Comparison of ENCODE assay signal across 19 cellular contexts in the genomic region with DNA sequence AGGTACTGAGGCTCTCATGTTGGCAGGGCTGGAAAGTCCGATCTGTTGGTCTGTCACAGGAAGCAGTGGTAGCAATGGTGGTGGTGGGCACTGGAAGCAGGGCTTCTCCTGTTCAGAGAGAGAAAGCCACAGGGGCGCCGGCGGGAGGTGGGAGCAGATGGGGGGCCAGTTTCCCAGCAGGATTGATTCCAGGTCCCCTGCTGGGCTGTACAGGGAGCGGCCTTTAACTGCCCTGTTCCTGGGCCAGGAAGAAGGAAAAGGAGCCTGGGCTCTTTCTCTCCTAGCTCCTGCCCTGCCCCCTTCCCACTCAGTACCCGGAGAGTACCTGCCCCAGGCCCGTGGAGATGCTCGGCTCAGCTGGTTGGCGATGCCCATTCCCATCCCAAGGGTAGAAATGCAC. TPM values are rescaled to one million over a fixed set of nuclear protein-coding genes. Genes with fewer than 3 reads are reported as not detected.
DNase-seq lines count a peak whose midpoint lies in the region; ATAC-seq and TF ChIP-seq lines count a peak whose summit lies in the region.
"Had no signal": no experiment of that assay in that cellular context is flagged by ENCODE, and none has a peak within 500 bp of the region (broad histone marks: within the 10 kb centered on the region; RNA-seq: fewer than 3 reads in every experiment).

No MANE protein-coding gene starts in this region.

- TF ChIP-seq CTCF in HEK293 (tag by site-specific recombination; IDR thresholded peaks at IDR 0.05) (no peak), colonic mucosa (IDR thresholded peaks at IDR 0.05) (no peak), nephron progenitor cell (IDR thresholded peaks at IDR 0.05) (no peak), stomach (IDR thresholded peaks at IDR 0.05) (no peak), right lobe of liver (IDR thresholded peaks at IDR 0.05) (no peak)

- H3K4me3 ChIP-seq in HEK293 (ENCODE audit: low read depth, low read length) = no peak overlapping the region
- no peak overlapping the region for H3K4me3 ChIP-seq in colonic mucosa
- H3K4me3 ChIP-seq in stomach = no peak overlapping the region
- no peak overlapping the region for H3K4me3 ChIP-seq in right lobe of liver
- H3K4me3 ChIP-seq: MG63, SJSA1 had no signal

- H3K4me1 Mint-ChIP-seq in nephron progenitor cell = peaks cover 93% of the 10 kb centered on the region
- H3K4me1 Mint-ChIP-seq in activated T-helper 1 cell treated with anti-CD3 and anti-CD28 coated beads, Interleukin-12 subunit alpha, Interleukin-12 subunit beta, Interleukin-2, Interleukin-4 antibody, amounts not matched to agents 30 ng/mL and 10 ng/mL and 1 ng/mL, durations not matched to agents 14 hours and 24 hours and 36 hours (ENCODE audit: low read depth) = peaks cover 6% of the 10 kb centered on the region

- H3K27me3 Mint-ChIP-seq in nephron progenitor cell (ENCODE audit: low read depth, poor library complexity) = no peaks in the 10 kb centered on the region
- H3K27me3 Mint-ChIP-seq in activated T-helper 1 cell treated with anti-CD3 and anti-CD28 coated beads, Interleukin-12 subunit alpha, Interleukin-12 subunit beta, Interleukin-2, Interleukin-4 antibody, amounts not matched to agents 30 ng/mL and 10 ng/mL and 1 ng/mL, durations not matched to agents 14 hours and 24 hours and 36 hours (ENCODE audit: insufficient read depth) = peaks cover 45% of the 10 kb centered on the region

- CTCF ChIA-PET in HEK293 (lab: Yijun Ruan, JAX) = interaction anchor here (0.6 to 1.2 kb wide), 4 partner anchors 8 to 103 kb away, joined by 3 to 7 read pairs (median 4); no protein-coding TSS in a partner anchor

- TF ChIP-seq EP300 in stomach (IDR thresholded peaks at IDR 0.05) = no peak

- peaks cover 13% of the 10 kb centered on the region for H3K4me1 ChIP-seq in HEK293 (ENCODE audit: control insufficient read depth, insufficient read depth, low read length)
- peaks cover 11% of the 10 kb centered on the region for H3K4me1 ChIP-seq in colonic mucosa
- peaks cover 50 to 64% (median 59%) of the 10 kb centered on the region in 4 donors for H3K4me1 ChIP-seq in stomach
- H3K4me1 ChIP-seq in right lobe of liver = peaks cover 0 to 24% (median 10%) of the 10 kb centered on the region in 4 donors

- H3K36me3 ChIP-seq in HEK293 (ENCODE audit: control insufficient read depth in 2 of 2, insufficient read depth in 1 of 2, low read length in 2 of 2) (no peaks in the 10 kb centered on the region), colonic mucosa (no peaks in the 10 kb centered on the region), stomach (no peaks in the 10 kb centered on the region), right lobe of liver (no peaks in the 10 kb centered on the region)
- H3K36me3 ChIP-seq: BE2C, MG63, SJSA1 had no signal

- DNase-seq in colonic mucosa (peak; percentile 56), nephron progenitor cell (no peak), stomach (no peak), right lobe of liver (no peak), NCI-H526 (lab: John Stamatoyannopoulos, UW) (no peak)
- DNase-seq in activated T-helper 1 cell treated with anti-CD3 and anti-CD28 coated beads, Interleukin-12 subunit alpha, Interleukin-12 subunit beta, Interleukin-2, Interleukin-4 antibody, amounts not matched to agents 30 ng/mL and 10 ng/mL and 1 ng/mL, durations not matched to agents 14 hours and 24 hours and 36 hours (ENCODE audit: low spot score) = no peak
- DNase-seq: BE2C, DMS153, EL, H7, MG63, NCI-H2029 treated with DMSO at 0.1 percent for 48 hours, NCI-H2227 treated with DMSO at 0.1 percent for 48 hours, NCI-H524 treated with DMSO at 0.1 percent for 48 hours had no signal

- H3K9me3 Mint-ChIP-seq in nephron progenitor cell = no peaks in the 10 kb centered on the region
- H3K9me3 Mint-ChIP-seq in activated T-helper 1 cell treated with anti-CD3 and anti-CD28 coated beads, Interleukin-12 subunit alpha, Interleukin-12 subunit beta, Interleukin-2, Interleukin-4 antibody, amounts not matched to agents 30 ng/mL and 10 ng/mL and 1 ng/mL, durations not matched to agents 14 hours and 24 hours and 36 hours = no peaks in the 10 kb centered on the region

- H3K27me3 ChIP-seq in colonic mucosa = no peaks in the 10 kb centered on the region
- peaks cover 0 to 46% (median 0%) of the 10 kb centered on the region in 3 donors for H3K27me3 ChIP-seq in stomach
- no peaks in the 10 kb centered on the region for H3K27me3 ChIP-seq in right lobe of liver
- H3K27me3 ChIP-seq: BE2C, MG63 had no signal

- no peak overlapping the region for H3K9ac ChIP-seq in colonic mucosa (ENCODE audit: low read depth in 2 of 2, low read length in 2 of 2)
- H3K9ac ChIP-seq: KMS-11 had no signal

- POLR2A ChIA-PET in HEK293 (lab: Yijun Ruan, JAX) = no interaction called here

- intact Hi-C loops in colonic mucosa (cut with DNase I) = no loop called here
- intact Hi-C loops in stomach (cut with DNase I; ENCODE audit: low total_unique reads) = no loop called here
- intact Hi-C loops in right lobe of liver (cut with DNase I) = no loop called here
- intact Hi-C loops in activated T-helper 1 cell treated with anti-CD3 and anti-CD28 coated beads, Interleukin-12 subunit alpha, Interleukin-12 subunit beta, Interleukin-2, Interleukin-4 antibody, amounts not matched to agents 30 ng/mL and 10 ng/mL and 1 ng/mL, durations not matched to agents 14 hours and 24 hours and 36 hours (cut with micrococcal nuclease) = no loop called here

- no peak for TF ChIP-seq POLR2A in stomach (IDR thresholded peaks at IDR 0.05)
- no peak for TF ChIP-seq POLR2A in right lobe of liver (IDR thresholded peaks at IDR 0.05)

- no peak for ATAC-seq in right lobe of liver
- ATAC-seq: HepG2 had no signal

- H3K27ac Mint-ChIP-seq in nephron progenitor cell = no peak overlapping the region
- no peak overlapping the region for H3K27ac Mint-ChIP-seq in activated T-helper 1 cell treated with anti-CD3 and anti-CD28 coated beads, Interleukin-12 subunit alpha, Interleukin-12 subunit beta, Interleukin-2, Interleukin-4 antibody, amounts not matched to agents 30 ng/mL and 10 ng/mL and 1 ng/mL, durations not matched to agents 14 hours and 24 hours and 36 hours
- H3K27ac Mint-ChIP-seq: CD8-positive, alpha-beta memory T cell had no signal

- H3K9me3 ChIP-seq in HEK293 (ENCODE audit: control insufficient read depth, insufficient read depth, low read depth, low read length) = no peaks in the 10 kb centered on the region
- no peaks in the 10 kb centered on the region for H3K9me3 ChIP-seq in colonic mucosa
- no peaks in the 10 kb centered on the region for H3K9me3 ChIP-seq in stomach
- H3K9me3 ChIP-seq in right lobe of liver = no peaks in the 10 kb centered on the region
- H3K9me3 ChIP-seq: BE2C, MG63, SJSA1 had no signal

- 60 to 82% (median 76%) methylated on average over 5 to 9 of the region's 9 CpGs for WGBS in stomach, 5 donors
- no CpG with 5 or more reads among the region's 9 CpGs for WGBS in right lobe of liver (ENCODE audit: insufficient coverage, low coverage, low lambda C conversion rate, missing lambda C conversion rate)

- no peak overlapping the region for H3K27ac ChIP-seq in HEK293 (ENCODE audit: extremely low read depth, low read depth, low read length)
- H3K27ac ChIP-seq in colonic mucosa = no peak overlapping the region
- H3K27ac ChIP-seq in stomach = peak overlapping the region in 3 of 5 donors; percentile 9 to 29 (median 17)
- no peak overlapping the region for H3K27ac ChIP-seq in right lobe of liver
- H3K27ac ChIP-seq: KMS-11, SJSA1 had no signal

- H3K4me3 Mint-ChIP-seq in nephron progenitor cell = peak overlapping the region; percentile 52
- no peak overlapping the region for H3K4me3 Mint-ChIP-seq in activated T-helper 1 cell treated with anti-CD3 and anti-CD28 coated beads, Interleukin-12 subunit alpha, Interleukin-12 subunit beta, Interleukin-2, Interleukin-4 antibody, amounts not matched to agents 30 ng/mL and 10 ng/mL and 1 ng/mL, durations not matched to agents 14 hours and 24 hours and 36 hours
- H3K4me3 Mint-ChIP-seq: CD8-positive, alpha-beta memory T cell had no signal

- no peaks in the 10 kb centered on the region for H3K36me3 Mint-ChIP-seq in nephron progenitor cell (ENCODE audit: low read depth)
- H3K36me3 Mint-ChIP-seq in activated T-helper 1 cell treated with anti-CD3 and anti-CD28 coated beads, Interleukin-12 subunit alpha, Interleukin-12 subunit beta, Interleukin-2, Interleukin-4 antibody, amounts not matched to agents 30 ng/mL and 10 ng/mL and 1 ng/mL, durations not matched to agents 14 hours and 24 hours and 36 hours (ENCODE audit: low read depth) = no peaks in the 10 kb centered on the region

TF ChIP-seq in HEK293, 187 proteins besides CTCF, POLR2A, EP300 and RAD21:
- TF ChIP-seq ZNF140 (tag by site-specific recombination; IDR thresholded peaks at IDR 0.05) (no peak), ZNF768 (tag by site-specific recombination; IDR thresholded peaks at IDR 0.05) (no peak), PRDM1 (tag by site-specific recombination; IDR thresholded peaks at IDR 0.05) (no peak), ZNF433 (tag by site-specific recombination; IDR thresholded peaks at IDR 0.05; ENCODE audit: low read depth) (no peak), SCRT2 (tag by site-specific recombination; IDR thresholded peaks at IDR 0.05) (no peak), FEZF1 (tag by site-specific recombination; IDR thresholded peaks at IDR 0.05) (no peak), HOXD13 (CRISPR knock-in tag; IDR thresholded peaks at IDR 0.05; ENCODE audit: borderline replicate concordance) (no peak), GLIS1 (tag by site-specific recombination; IDR thresholded peaks at IDR 0.05) (peak; percentile 37; the same call in 1 of the 2 replicates), ZIC2 (tag by site-specific recombination; IDR thresholded peaks at IDR 0.05) (peak; percentile 79)
TF ChIP-seq in HEK293: peak in this region for 2.

RNA-seq across cellular contexts. Expression of a gene that starts 2.6 kb away (rescaled TPM):
- total RNA-seq in colonic mucosa (100 to 1,000 TPM; 126 to 130 TPM), stomach (100 to 1,000 TPM in 1 of 5 donors, 10 to 100 TPM in 4; 32.1 to 303 (median 63.6) TPM), right lobe of liver (10 to 100 TPM; 15.1 to 21.6 (median 19.0) TPM)
- 10 to 100 TPM; 17.5 to 27.6 (median 25.5) TPM for polyA plus RNA-seq in stomach
- 0.05 TPM in 1 of 2 replicates, not detected in the other for total RNA-seq in activated T-helper 1 cell treated with anti-CD3 and anti-CD28 coated beads, Interleukin-12 subunit alpha, Interleukin-12 subunit beta, Interleukin-2, Interleukin-4 antibody, amounts not matched to agents 30 ng/mL and 10 ng/mL and 1 ng/mL, durations not matched to agents 14 hours and 24 hours and 36 hours

Comparison
In these comparisons a context has a peak if more than half of its experiments do, and no peak if none do; other contexts are left out.
1. H3K27ac ChIP-seq: peak in stomach (3 of 5); none in HEK293 (single experiment), colonic mucosa (single experiment) and right lobe of liver (0 of 3).
2. RNA of a gene that starts 2.6 kb away (total RNA-seq): 126 to 130 TPM in colonic mucosa, 32.1 to 303 TPM in stomach and 15.1 to 21.6 TPM in right lobe of liver; 0.05 TPM in activated T-helper 1 cell treated with anti-CD3 and anti-CD28 coated beads, Interleukin-12 subunit alpha, Interleukin-12 subunit beta, Interleukin-2, Interleukin-4 antibody, amounts not matched to agents 30 ng/mL and 10 ng/mL and 1 ng/mL, durations not matched to agents 14 hours and 24 hours and 36 hours; every median in the first group is over 10 times any median in the second.